Comparison of ENCODE assay signal across 8 cellular contexts in genomic region chr1:15833069-15833679, GRCh38. TPM values are rescaled to one million over a fixed set of nuclear protein-coding genes. Genes with fewer than 3 reads are reported as not detected.
DNase-seq lines count a peak whose midpoint lies in the region; ATAC-seq and TF ChIP-seq lines count a peak whose summit lies in the region.

No MANE protein-coding gene starts in this region.

- 17% methylated on average over 22 of the region's 24 CpGs for WGBS in suprapubic skin

- peaks cover 0 to 14% of the 10 kb centered on the region in 2 donors for H3K4me1 ChIP-seq in duodenal mucosa (ENCODE audit: control insufficient read depth in 1 of 2, insufficient read depth in 2 of 2, low read length in 2 of 2)
- peaks cover 51% of the 10 kb centered on the region for H3K4me1 ChIP-seq in suprapubic skin

- H3K27ac ChIP-seq in duodenal mucosa (ENCODE audit: low read depth, low read length) (no peak overlapping the region), suprapubic skin (peak overlapping the region; percentile 93)

- H3K9me3 ChIP-seq in duodenal mucosa (ENCODE audit: control insufficient read depth in 1 of 2, low read length in 2 of 2) (no peaks in the 10 kb centered on the region), suprapubic skin (no peaks in the 10 kb centered on the region)

- ATAC-seq in HG03025 (IDR thresholded peaks at IDR 0.05; ENCODE audit: low FRiP score, unreplicated experiment): no peak

- H3K36me3 ChIP-seq in duodenal mucosa (ENCODE audit: control insufficient read depth in 1 of 2, insufficient read depth in 2 of 2, low read length in 2 of 2) (no peaks in the 10 kb centered on the region), suprapubic skin (no peaks in the 10 kb centered on the region)

- TF ChIP-seq CTCF in suprapubic skin (IDR thresholded peaks at IDR 0.05): no peak

- H3K27me3 ChIP-seq in duodenal mucosa (ENCODE audit: control insufficient read depth in 1 of 2, insufficient read depth in 2 of 2, low read length in 2 of 2) (no peaks in the 10 kb centered on the region), suprapubic skin (no peaks in the 10 kb centered on the region)

- DNase-seq in DMS153 treated with DMSO at 0.1 percent for 48 hours (lab: John Stamatoyannopoulos, UW; ENCODE audit: unreplicated experiment) (peak; percentile 71), NCI-H1105 (lab: John Stamatoyannopoulos, UW) (peak; percentile 83), myocyte (ENCODE audit: low read depth) (peak; percentile 73), suprapubic skin (ENCODE audit: low spot score in 2 of 2) (peak; percentile 85), NCI-H1092 (lab: John Stamatoyannopoulos, UW) (no peak)
- peak; percentile 45 for DNase-seq in activated CD4-positive, CD25-positive, alpha-beta regulatory T cell treated with anti-CD3 and anti-CD28 coated beads, Interleukin-2, amount 50 U/mL, for 72 hours

- TF ChIP-seq EP300 in suprapubic skin (IDR thresholded peaks at IDR 0.05): no peak

- H3K9ac ChIP-seq in duodenal mucosa (ENCODE audit: low read depth in 1 of 2, low read length in 2 of 2): peak overlapping the region; percentile 98 to 100

- H3K4me3 ChIP-seq in duodenal mucosa (ENCODE audit: low read depth in 1 of 2, low read length in 2 of 2) (peak overlapping the region; percentile 90 to 98), suprapubic skin (peak overlapping the region; percentile 57)

- no peak for TF ChIP-seq POLR2A in suprapubic skin (IDR thresholded peaks at IDR 0.05)

RNA-seq across cellular contexts. Expression of gene SPEN, which starts 14.3 kb away (rescaled TPM):
- total RNA-seq in myocyte: 7.6 and 14.4 TPM in 2 replicates
- 15.2 TPM for polyA plus RNA-seq in myocyte (2012)
- total RNA-seq in suprapubic skin: 10 to 100 TPM; 55.0 to 79.7 (median 63.8) TPM

RNA-seq across cellular contexts. Expression of gene UQCRHL, which starts 25.7 kb away (rescaled TPM):
- total RNA-seq in myocyte (1.5 and 1.6 TPM in 2 replicates), suprapubic skin (1 to 10 TPM in 2 of 4 donors, under 1 TPM in 2; 0.68 to 3.2 (median 1.3) TPM)
- polyA plus RNA-seq in myocyte (2012): 3.6 TPM
